Comparison of ENCODE assay signal across 11 cellular contexts in genomic region chr15:48370460-48370859, GRCh38. TPM values are rescaled to one million over a fixed set of nuclear protein-coding genes. Genes with fewer than 3 reads are reported as not detected.
DNase-seq lines count a peak whose midpoint lies in the region; ATAC-seq lines count a peak whose summit lies in the region.
"Had no signal": no experiment of that assay in that cellular context is flagged by ENCODE, and none has a peak within 500 bp of the region (broad histone marks: within the 10 kb centered on the region; RNA-seq: fewer than 3 reads in every experiment).

No MANE protein-coding gene starts in this region.

- ATAC-seq in sciatic nerve, result peak; percentile 56

- intact Hi-C loops in sciatic nerve (cut with DNase I), result no loop called here

- DNase-seq in GM04504 (ENCODE audit: low read depth) (peak; percentile 59), NCI-H2171 treated with DMSO at 0.1 percent for 48 hours (lab: John Stamatoyannopoulos, UW) (peak; percentile 77), dedifferentiated amniotic fluid mesenchymal stem cell (ENCODE audit: extremely low spot score) (peak; percentile 81), sciatic nerve (ENCODE audit: low spot score) (no peak), T-helper 1 cell (no peak), COLO668 (lab: John Stamatoyannopoulos, UW; ENCODE audit: unreplicated experiment) (no peak), SHP77 treated with DMSO at 0.1 percent for 48 hours (lab: John Stamatoyannopoulos, UW) (no peak)
- DNase-seq: activated naive CD4-positive, alpha-beta T cell treated with anti-CD3 and anti-CD28 coated beads, Interleukin-2, amount 10 ng/mL, durations not matched to agents 7 days and 5 days; erythroblast; NCI-H1436 treated with DMSO at 0.1 percent for 48 hours; stimulated activated CD4-positive, alpha-beta T cell treated with anti-CD3 and anti-CD28 coated beads, Interleukin-4, amount 100 ng/mL, for 24 hours had no signal

RNA-seq across cellular contexts. Expression of gene DUT, which starts 39.2 kb away (rescaled TPM):
- 91.7 TPM for total RNA-seq in sciatic nerve

Comparison
In these comparisons a context has a peak if more than half of its experiments do, and no peak if none do; other contexts are left out.
1. DNase-seq: peak in GM04504 (single experiment), NCI-H2171 treated with DMSO at 0.1 percent for 48 hours (single experiment) and dedifferentiated amniotic fluid mesenchymal stem cell (single experiment); none in sciatic nerve (single experiment), T-helper 1 cell (0 of 5), COLO668 (single experiment) and SHP77 treated with DMSO at 0.1 percent for 48 hours (single experiment).